8 cellular contexts compared by ENCODE assay signal in the genomic region with DNA sequence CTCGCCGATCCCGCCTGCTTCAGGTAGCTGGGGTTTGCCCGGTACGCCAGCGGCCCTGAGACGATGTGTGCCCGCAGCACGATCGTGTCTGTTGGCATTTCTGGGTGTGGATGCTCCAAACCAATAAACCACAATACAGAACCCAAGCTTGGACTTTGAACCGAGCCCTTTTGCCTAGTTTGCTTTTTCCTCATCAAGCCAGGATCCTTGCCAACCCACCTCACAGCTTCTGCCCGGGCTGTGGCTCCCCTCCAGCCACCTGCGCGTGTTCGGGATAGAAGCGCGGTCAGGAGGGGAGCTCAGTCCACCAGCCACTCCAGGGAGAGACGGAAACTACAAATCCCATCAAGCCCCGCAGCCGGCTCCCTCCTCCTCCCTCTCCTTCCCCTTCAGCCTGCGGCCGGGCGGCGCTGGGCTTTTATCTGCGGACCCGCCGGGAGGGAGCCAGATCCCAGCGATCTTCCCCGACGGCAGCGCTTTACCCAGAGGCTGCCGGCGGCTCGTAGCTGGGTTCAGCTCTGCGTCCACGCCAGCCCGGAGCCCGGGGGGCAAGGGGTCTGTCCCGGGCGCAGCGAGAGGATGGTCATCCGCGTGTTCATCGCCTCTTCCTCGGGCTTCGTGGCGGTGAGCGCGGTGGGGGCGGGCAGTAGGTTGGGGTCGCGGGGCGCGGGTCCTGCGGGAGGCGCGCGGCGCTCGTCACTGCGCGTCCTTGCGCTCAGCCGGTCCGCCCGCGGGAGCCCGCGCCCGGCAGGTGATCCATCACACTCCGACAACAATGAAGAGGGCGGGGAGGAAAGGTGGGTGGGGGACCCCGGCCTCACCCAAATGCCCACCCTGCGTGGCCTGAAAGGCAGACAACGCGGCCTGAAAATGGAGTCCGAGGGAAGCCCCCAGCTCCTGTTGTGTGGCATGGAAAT. TPM values are rescaled to one million over a fixed set of nuclear protein-coding genes. Genes with fewer than 3 reads are reported as not detected.
A peak's percentile ranks its signal among the peaks of the same experiment; 100 is the strongest.
DNase-seq lines count a peak whose midpoint lies in the region; ATAC-seq, FAIRE-seq and TF ChIP-seq lines count a peak whose summit lies in the region.

Gene SH3BGRL2, plus strand, starts transcription at position 447 of the 917 bp plus-strand sequence. Its CDS starts 133 bp downstream, at position 580.

- H3K27ac ChIP-seq in HEK293 (ENCODE audit: extremely low read depth, low read depth, low read length) (peak within 1 kb of the TSS; percentile 65; the same call in 1 of the 2 replicates), H1 (ENCODE audit: low read depth, low read length) (peak within 1 kb of the TSS; percentile 47; the same call in 1 of the 2 replicates), HepG2 (ENCODE audit: extremely low read length, insufficient read depth, low read length) (peak within 1 kb of the TSS; percentile 92)

- H4K91ac ChIP-seq in H1 (replicated peaks; ENCODE audit: insufficient read length, low read length) = peak within 1 kb of the TSS; percentile 59

- H3K23ac ChIP-seq in H1 (ENCODE audit: insufficient read length) = no peak within 1 kb of the TSS

- H3K23me2 ChIP-seq in H1 (ENCODE audit: low read depth, low read length) = peaks cover 8% of the 10 kb centered on the region; the same call in 1 of the 2 replicates

- no peak within 1 kb of the TSS for H3K14ac ChIP-seq in H1 (ENCODE audit: insufficient read length)

- intact Hi-C loops in HepG2 (cut with micrococcal nuclease; ENCODE audit: unreplicated experiment) = loop anchor here (1.0 to 2.0 kb wide), 4 partner anchors 14 to 57 kb away; no protein-coding TSS in a partner anchor

- H3K4me3 ChIP-seq in HEK293 (ENCODE audit: low read depth, low read length) (peak within 1 kb of the TSS; percentile 77), WI38 (ENCODE audit: low read depth, low read length) (peak within 1 kb of the TSS; percentile 70), H1 (ENCODE audit: extremely low read depth in 1 of 4, insufficient read depth in 2 of 4, low read depth in 3 of 4, low read length in 4 of 4) (peak within 1 kb of the TSS; percentile 70 to 97 (median 90)), HepG2 (replicated peaks in 1 of 3; ENCODE audit: insufficient read depth in 1 of 3, low read depth in 2 of 3, low read length in 3 of 3) (peak within 1 kb of the TSS; percentile 76 to 83 (median 81))

- BruUV-seq in HepG2 (replicated peaks; lab: Mats Ljungman, UMichigan) = no TSS peak

- no peak within 1 kb of the TSS for H2BK20ac ChIP-seq in H1 (ENCODE audit: low read length)

- H3K27me3 ChIP-seq in H1 (replicated peaks in 1 of 4; ENCODE audit: control insufficient read depth in 3 of 4, extremely low read depth in 1 of 4, insufficient read depth in 3 of 4, low read length in 3 of 4) (peaks cover 0 to 2% (median 0%) of the 10 kb centered on the region in 4 experiments; a peak in 1 of 7 replicates), HepG2 (ENCODE audit: control insufficient read depth in 1 of 2, insufficient read depth in 2 of 2, low read length in 2 of 2) (no peaks in the 10 kb centered on the region; a peak in 1 of 5 replicates)

- H2AK5ac ChIP-seq in H1 (ENCODE audit: low read depth, low read length) = no peak within 1 kb of the TSS

- H3K79me2 ChIP-seq in H1 (ENCODE audit: control insufficient read depth in 1 of 2, insufficient read depth in 2 of 2, low read length in 2 of 2) = no peaks in the 10 kb centered on the region
- peaks cover 32% of the 10 kb centered on the region for H3K79me2 ChIP-seq in HepG2 (ENCODE audit: insufficient read depth, low read length)

- peak; percentile 36 for FAIRE-seq in H1 (lab: Jason Lieb, UNC)
- no peak for FAIRE-seq in HepG2 (lab: Jason Lieb, UNC)

- H3K79me1 ChIP-seq in H1 (ENCODE audit: low read depth, low read length) = no peaks in the 10 kb centered on the region; the same call in 1 of the 2 replicates

- no peak within 1 kb of the TSS; the same call in 1 of the 2 replicates for H4K8ac ChIP-seq in H1 (ENCODE audit: extremely low read depth, insufficient read depth, low read length)

- H3K4me2 ChIP-seq in H1 (ENCODE audit: insufficient read depth in 1 of 2, low read depth in 2 of 2, low read length in 2 of 2) (peak within 1 kb of the TSS; percentile 72 to 87), HepG2 (ENCODE audit: low read depth, low read length) (peak within 1 kb of the TSS; percentile 93)

- H3K9ac ChIP-seq in H1 (replicated peaks in 1 of 4; ENCODE audit: extremely low read depth in 1 of 4, low read depth in 3 of 4, low read length in 3 of 4) = peak within 1 kb of the TSS; percentile 75 to 85 (median 80)
- peak within 1 kb of the TSS; percentile 85 for H3K9ac ChIP-seq in HepG2 (ENCODE audit: insufficient read depth, low read depth, low read length)

- CTCF ChIA-PET in HEK293 (lab: Yijun Ruan, JAX) = interaction anchor here (0.6 to 3.0 kb wide), 7 partner anchors 9 to 382 kb away, joined by 3 to 8 read pairs (median 5); no protein-coding TSS in a partner anchor
- CTCF ChIA-PET in H1 (lab: Charles Lee; ENCODE audit: partially characterized antibody) = interaction anchor here (0.8 to 2.7 kb wide), 10 partner anchors 8 to 187 kb away, joined by 3 to 15 read pairs (median 4); partner anchors contain the start of gene LCA5
- CTCF ChIA-PET in HepG2 (lab: Yijun Ruan, JAX; ENCODE audit: low intra/inter-chr PET ratio, low total read pairs) = no interaction called here

- H2AFZ ChIP-seq in H1 (ENCODE audit: low read length) (peak within 1 kb of the TSS; percentile 80), HepG2 (ENCODE audit: low read length) (peak within 1 kb of the TSS; percentile 92)

- TF ChIP-seq CTCF in HEK293 (tag by site-specific recombination; IDR thresholded peaks at IDR 0.05) = peak; percentile 33; the same call in 1 of the 2 replicates
- TF ChIP-seq CTCF in WI38 (IDR thresholded peaks at IDR 0.05; ENCODE audit: low read depth, low read length) = no peak
- TF ChIP-seq CTCF in H1 (IDR thresholded peaks at IDR 0.05; ENCODE audit: control extremely low read depth in 1 of 3, insufficient read depth in 1 of 3, low read depth in 1 of 3, low read length in 3 of 3) = no peak
- no peak for TF ChIP-seq CTCF in HepG2 (CRISPR knock-in tag; IDR thresholded peaks at IDR 0.05)

- H2BK12ac ChIP-seq in H1 (ENCODE audit: low read depth, low read length) = no peak within 1 kb of the TSS

- peak within 1 kb of the TSS; percentile 80 for H3K56ac ChIP-seq in H1 (replicated peaks; ENCODE audit: insufficient read length, low read depth, low read length)

- H3K9me3 ChIP-seq in HEK293 (ENCODE audit: control insufficient read depth, insufficient read depth, low read depth, low read length) = no peaks in the 10 kb centered on the region
- H3K9me3 ChIP-seq in H1 (ENCODE audit: insufficient read depth in 2 of 2, low read depth in 1 of 2, low read length in 1 of 2) = no peaks in the 10 kb centered on the region
- no peaks in the 10 kb centered on the region for H3K9me3 ChIP-seq in HepG2 (ENCODE audit: low read length)

- H2BK120ac ChIP-seq in H1 (replicated peaks; ENCODE audit: low read depth, low read length) = peak within 1 kb of the TSS; percentile 66

- peaks cover 4% of the 10 kb centered on the region for H3K4me1 ChIP-seq in HEK293 (ENCODE audit: control insufficient read depth, insufficient read depth, low read length)
- H3K4me1 ChIP-seq in H1 (replicated peaks in 1 of 4; ENCODE audit: control insufficient read depth in 3 of 4, insufficient read depth in 4 of 4, low read length in 3 of 4) = peaks cover 0 to 3% (median 0%) of the 10 kb centered on the region in 4 experiments; a peak in 2 of 7 replicates
- H3K4me1 ChIP-seq in HepG2 (ENCODE audit: insufficient read depth, low read length) = peaks cover 60% of the 10 kb centered on the region

- peak; percentile 94 for ATAC-seq in HepG2

- H3K18ac ChIP-seq in H1 (ENCODE audit: extremely low read depth, low read length) = peak within 1 kb of the TSS; percentile 89

- no peak; a peak in 1 of 4 replicates for TF ChIP-seq RAD21 in H1 (IDR thresholded peaks at IDR 0.05 in 1 of 2, conservative IDR thresholded peaks at IDR 0.05 in 1 of 2; ENCODE audit: low read depth in 2 of 2, low read length in 2 of 2)
- peak; percentile 23; the same call in 1 of the 2 replicates for TF ChIP-seq RAD21 in HepG2 (CRISPR knock-in tag; IDR thresholded peaks at IDR 0.05)

- H4K20me1 ChIP-seq in H1 (replicated peaks in 1 of 2; ENCODE audit: control insufficient read depth in 1 of 2, insufficient read depth in 2 of 2, low read length in 2 of 2) (peaks cover 2 to 4% of the 10 kb centered on the region in 2 experiments), HepG2 (ENCODE audit: insufficient read depth, low read length) (no peaks in the 10 kb centered on the region)

- no peak for TF ChIP-seq EP300 in H1 (IDR thresholded peaks at IDR 0.05; ENCODE audit: borderline replicate concordance in 1 of 2, low read depth in 2 of 2, low read length in 2 of 2)
- no peak; a peak in 1 of 4 replicates for TF ChIP-seq EP300 in HepG2 (IDR thresholded peaks at IDR 0.05; ENCODE audit: low read depth in 2 of 2, low read length in 2 of 2)
- no peak for TF ChIP-seq EP300 in HepG2 (CRISPR knock-in tag; IDR thresholded peaks at IDR 0.05; ENCODE audit: borderline replicate concordance)

- 2% methylated on average over 42 of the region's 77 CpGs; no CpG with 5 or more reads in 1 of the 2 experiments for WGBS in H1 (ENCODE audit: extremely low coverage in 1 of 2, insufficient coverage in 1 of 2, insufficient read length in 1 of 2, insufficient replicate concordance in 2 of 2, low coverage in 1 of 2, low lambda C conversion rate in 2 of 2, missing lambda C conversion rate in 1 of 2), 2 experiments
- WGBS in HepG2 (ENCODE audit: low lambda C conversion rate) = 0% methylated on average over 18 of the region's 77 CpGs

- peak in 1 of 2 experiments; percentile 87; a peak in 2 of 3 replicates for TF ChIP-seq POLR2A in H1 (IDR thresholded peaks at IDR 0.05; ENCODE audit: control extremely low read depth in 1 of 2, low read depth in 2 of 2, low read length in 2 of 2)
- TF ChIP-seq POLR2A in HepG2 (IDR thresholded peaks at IDR 0.05; ENCODE audit: insufficient read depth in 1 of 2, low read depth in 2 of 2, low read length in 2 of 2) = peak; percentile 62 to 71

- H3K4ac ChIP-seq in H1 (replicated peaks; ENCODE audit: insufficient read length, low read depth, low read length) = no peak within 1 kb of the TSS

- peak; percentile 94 for DNase-seq in G401 (ENCODE audit: low spot score)
- DNase-seq in NCI-H187 (lab: John Stamatoyannopoulos, UW) = peak; percentile 64 to 73
- peak; percentile 33 to 90 for DNase-seq in H1 (ENCODE audit: low read depth in 1 of 2, low spot score in 2 of 2)
- peak; percentile 89 for DNase-seq in HepG2 (ENCODE audit: low spot score)
- DNase-seq in stimulated activated CD4-positive, alpha-beta T cell treated with anti-CD3 and anti-CD28 coated beads, Interleukin-2, amount 100 ng/mL, for 24 hours = peak; percentile 21 to 49
- DNase-seq in OCI-M2 (lab: John Stamatoyannopoulos, UW; ENCODE audit: unreplicated experiment) = no peak

- no peaks in the 10 kb centered on the region for H3K36me3 ChIP-seq in HEK293 (ENCODE audit: control insufficient read depth in 2 of 2, insufficient read depth in 1 of 2, low read length in 2 of 2)
- H3K36me3 ChIP-seq in H1 (ENCODE audit: control insufficient read depth in 2 of 4, insufficient read depth in 4 of 4, low read length in 3 of 4) = no peaks in the 10 kb centered on the region
- H3K36me3 ChIP-seq in HepG2 (replicated peaks in 1 of 2; ENCODE audit: control insufficient read depth in 1 of 2, insufficient read depth in 2 of 2, low read length in 2 of 2) = no peaks in the 10 kb centered on the region

- in situ Hi-C loops in G401 (cut with HindIII; ENCODE audit: low sequenced_read_pairs) (no loop called here), HepG2 (cut with HindIII; ENCODE audit: extremely low pct_ligation_motif_present, low pct_unique_long_range_greater_than_20kb) (no loop called here)

- no peak within 1 kb of the TSS for H4K5ac ChIP-seq in H1 (ENCODE audit: insufficient read length, low read depth, low read length)

- H2BK5ac ChIP-seq in H1 (ENCODE audit: low read depth, low read length) = no peak within 1 kb of the TSS

- H2BK15ac ChIP-seq in H1 (ENCODE audit: low read length) = no peak within 1 kb of the TSS

- POLR2A ChIA-PET in HEK293 (lab: Yijun Ruan, JAX) = interaction anchor here (0.6 to 2.2 kb wide), 20 partner anchors 8 to 553 kb away, joined by 3 to 15 read pairs (median 4); partner anchors contain the start of genes BCKDHB, LCA5 and PHIP
- POLR2A ChIA-PET in H1 (lab: Charles Lee; ENCODE audit: partially characterized antibody) = interaction anchor here (0.6 to 2.5 kb wide), 15 partner anchors 9 to 200 kb away, joined by 3 to 13 read pairs (median 4); partner anchors contain the start of gene LCA5
- POLR2A ChIA-PET in HepG2 (lab: Yijun Ruan, JAX) = interaction anchor here (0.6 to 3.4 kb wide), 22 partner anchors 9 to 94 kb away, joined by 3 to 46 read pairs (median 5); partner anchors contain the start of gene LCA5

RNA-seq across cellular contexts. Expression of gene SH3BGRL2, which starts in this region (rescaled TPM):
- 26.0 and 40.8 TPM in 2 replicates for total RNA-seq in G401 (2014; rRNA removed; shearing (Covaris generic))
- total RNA-seq in H1 (2021; fragmentation: NEBNext Ultra II Directional; extraction: Animal tissue kit (Norgen Biotek cat#: 25700)) = 20.0 and 20.3 TPM in 2 replicates
- polyA plus RNA-seq in H1 (2011; rRNA removed) (3.8 and 6.0 TPM in 2 replicates), HepG2 (2011; rRNA removed) (9.1 and 10.9 TPM in 2 replicates)
- 7.5 TPM for polyA plus RNA-seq in H1 (2011; cell fraction: cytosol; rRNA removed)
- 1.3 TPM for polyA plus RNA-seq in H1 (2011; cell fraction: nucleus; rRNA removed)
- 6.5 to 13.4 TPM (median 8.4 TPM) in 4 replicates for polyA plus RNA-seq in H1 (2012, experiment 1 of 2)
- polyA plus RNA-seq in H1 (2012, experiment 2 of 2) = 0.89 TPM
- 11.2 TPM for polyA plus RNA-seq in H1 (2013, experiment 1 of 2)
- 11.5 TPM for polyA plus RNA-seq in H1 (2013, experiment 2 of 2)
- polyA minus RNA-seq in H1 (2011; rRNA and poly(A)+ RNA removed) = 8.0 and 11.0 TPM in 2 replicates
- 8.4 TPM for polyA minus RNA-seq in H1 (2011; cell fraction: cytosol; rRNA and poly(A)+ RNA removed)
- 7.7 TPM for polyA minus RNA-seq in H1 (2011; cell fraction: nucleus; rRNA and poly(A)+ RNA removed)
- total RNA-seq in HepG2 (2016; rRNA removed; fragmentation: Illumina TruSeq; extraction: Trizol) = 28.8 and 49.2 TPM in 2 replicates
- 2.4 and 2.6 TPM in 2 replicates for total RNA-seq in HepG2 (2016; cell fraction: cytosol; rRNA removed; fragmentation: Illumina TruSeq; extraction: Trizol; ENCODE audit: low read depth)
- 28.8 and 50.1 TPM in 2 replicates for total RNA-seq in HepG2 (2016; cell fraction: insoluble cytoplasmic fraction; rRNA removed; fragmentation: Illumina TruSeq; extraction: Trizol)
- 18.7 and 20.1 TPM in 2 replicates for total RNA-seq in HepG2 (2016; cell fraction: membrane; rRNA removed; fragmentation: Illumina TruSeq; extraction: Trizol)
- total RNA-seq in HepG2 (2016; cell fraction: nucleus; rRNA removed; fragmentation: Illumina TruSeq; extraction: Trizol) = 21.9 and 24.0 TPM in 2 replicates
- polyA plus RNA-seq in HepG2 (2011; cell fraction: cytosol; rRNA removed) = 5.4 and 9.9 TPM in 2 replicates
- 3.0 and 3.8 TPM in 2 replicates for polyA plus RNA-seq in HepG2 (2011; cell fraction: nucleus; rRNA removed)
- polyA plus RNA-seq in HepG2 (2012) = 14.3 and 18.3 TPM in 2 replicates
- polyA plus RNA-seq in HepG2 (2016; cell fraction: cytosol; fragmentation: Illumina TruSeq; extraction: Trizol; ENCODE audit: low read depth) = 2.0 and 2.3 TPM in 2 replicates
- polyA plus RNA-seq in HepG2 (2016; cell fraction: insoluble cytoplasmic fraction; fragmentation: Illumina TruSeq; extraction: Trizol; ENCODE audit: low read depth) = 41.2 and 44.0 TPM in 2 replicates
- 9.8 and 9.9 TPM in 2 replicates for polyA plus RNA-seq in HepG2 (2016; cell fraction: membrane; fragmentation: Illumina TruSeq; extraction: Trizol; ENCODE audit: low read depth)
- polyA plus RNA-seq in HepG2 (2016; cell fraction: nucleus; fragmentation: Illumina TruSeq; extraction: Trizol; ENCODE audit: insufficient read depth, low read depth) = 22.0 and 22.3 TPM in 2 replicates
- 0.14 and 7.0 TPM in 2 replicates for polyA minus RNA-seq in HepG2 (2011; rRNA and poly(A)+ RNA removed; ENCODE audit: low replicate concordance)
- 13.6 and 16.5 TPM in 2 replicates for polyA minus RNA-seq in HepG2 (2011; cell fraction: cytosol; rRNA and poly(A)+ RNA removed)
- 16.2 and 18.3 TPM in 2 replicates for polyA minus RNA-seq in HepG2 (2011; cell fraction: nucleus; rRNA and poly(A)+ RNA removed)
